ENCODE assay signal across 15 cellular contexts in genomic region chr10:98365698-98366530, GRCh38.
"Had no signal": no experiment of that assay in that cellular context is flagged by ENCODE, and none has a peak within 500 bp of the region (broad histone marks: within the 10 kb centered on the region; RNA-seq: fewer than 3 reads in every experiment).

No MANE protein-coding gene starts in this region.

- H3K4me1 ChIP-seq: testis, uterus had no signal

- H3K9me3 Mint-ChIP-seq: activated CD4-positive, alpha-beta memory T cell treated with anti-CD3 and anti-CD28 coated beads, Interleukin-2, amount 10 ng/mL, durations not matched to agents 7 days and 5 days; activated naive CD4-positive, alpha-beta T cell treated with anti-CD3 and anti-CD28 coated beads for 36 hours; activated T-helper 1 cell treated with anti-CD3 and anti-CD28 coated beads, Interleukin-12 subunit alpha, Interleukin-12 subunit beta, Interleukin-2, Interleukin-4 antibody, amounts not matched to agents 30 ng/mL and 10 ng/mL and 1 ng/mL, durations not matched to agents 14 hours and 24 hours and 36 hours; central memory CD8-positive, alpha-beta T cell; stimulated activated naive CD8-positive, alpha-beta T cell treated with anti-CD3 and anti-CD28 coated beads, Interleukin-15, Interleukin-2, amounts not matched to agents 100 ng/mL and 50 ng/mL, for 24 hours had no signal

- DNase-seq: activated CD4-positive, alpha-beta memory T cell treated with anti-CD3 and anti-CD28 coated beads, Interleukin-2, amount 10 ng/mL, durations not matched to agents 7 days and 5 days; activated CD4-positive, CD25-positive, alpha-beta regulatory T cell treated with anti-CD3 and anti-CD28 coated beads, Interleukin-2, amount 50 U/mL, for 72 hours; activated naive CD4-positive, alpha-beta T cell treated with anti-CD3 and anti-CD28 coated beads for 36 hours; cortex of kidney; effector memory CD4-positive, alpha-beta T cell; erythroblast; left colon; naive thymus-derived CD8-positive, alpha-beta T cell; stimulated activated CD4-positive, alpha-beta T cell treated with anti-CD3 and anti-CD28 coated beads, Interleukin-15, amount 100 ng/mL, for 24 hours; stimulated activated CD4-positive, alpha-beta T cell treated with anti-CD3 and anti-CD28 coated beads, Interleukin-4, amount 100 ng/mL, for 24 hours; testis; uterus had no signal

- H3K36me3 ChIP-seq: uterus had no signal

- ATAC-seq: left colon; naive thymus-derived CD8-positive, alpha-beta T cell had no signal

- H3K4me3 Mint-ChIP-seq: activated CD4-positive, alpha-beta memory T cell treated with anti-CD3 and anti-CD28 coated beads, Interleukin-2, amount 10 ng/mL, durations not matched to agents 7 days and 5 days; activated naive CD4-positive, alpha-beta T cell treated with anti-CD3 and anti-CD28 coated beads for 36 hours; activated T-helper 1 cell treated with anti-CD3 and anti-CD28 coated beads, Interleukin-12 subunit alpha, Interleukin-12 subunit beta, Interleukin-2, Interleukin-4 antibody, amounts not matched to agents 30 ng/mL and 10 ng/mL and 1 ng/mL, durations not matched to agents 14 hours and 24 hours and 36 hours; central memory CD8-positive, alpha-beta T cell; naive thymus-derived CD8-positive, alpha-beta T cell; stimulated activated naive CD8-positive, alpha-beta T cell treated with anti-CD3 and anti-CD28 coated beads, Interleukin-15, Interleukin-2, amounts not matched to agents 100 ng/mL and 50 ng/mL, for 24 hours had no signal

- H3K27me3 Mint-ChIP-seq: central memory CD8-positive, alpha-beta T cell; stimulated activated naive CD8-positive, alpha-beta T cell treated with anti-CD3 and anti-CD28 coated beads, Interleukin-15, Interleukin-2, amounts not matched to agents 100 ng/mL and 50 ng/mL, for 24 hours had no signal

- H3K27ac Mint-ChIP-seq: activated CD4-positive, alpha-beta memory T cell treated with anti-CD3 and anti-CD28 coated beads, Interleukin-2, amount 10 ng/mL, durations not matched to agents 7 days and 5 days; activated naive CD4-positive, alpha-beta T cell treated with anti-CD3 and anti-CD28 coated beads for 36 hours; activated T-helper 1 cell treated with anti-CD3 and anti-CD28 coated beads, Interleukin-12 subunit alpha, Interleukin-12 subunit beta, Interleukin-2, Interleukin-4 antibody, amounts not matched to agents 30 ng/mL and 10 ng/mL and 1 ng/mL, durations not matched to agents 14 hours and 24 hours and 36 hours; stimulated activated naive CD8-positive, alpha-beta T cell treated with anti-CD3 and anti-CD28 coated beads, Interleukin-15, Interleukin-2, amounts not matched to agents 100 ng/mL and 50 ng/mL, for 24 hours had no signal

- H3K4me3 ChIP-seq: testis, uterus had no signal

- H3K27me3 ChIP-seq: testis, uterus had no signal

- H3K27ac ChIP-seq: testis, uterus had no signal

- H3K36me3 Mint-ChIP-seq: naive thymus-derived CD8-positive, alpha-beta T cell had no signal

- H3K9me3 ChIP-seq: testis, uterus had no signal
